ENCODE assay signal across 8 cellular contexts in the genomic region with DNA sequence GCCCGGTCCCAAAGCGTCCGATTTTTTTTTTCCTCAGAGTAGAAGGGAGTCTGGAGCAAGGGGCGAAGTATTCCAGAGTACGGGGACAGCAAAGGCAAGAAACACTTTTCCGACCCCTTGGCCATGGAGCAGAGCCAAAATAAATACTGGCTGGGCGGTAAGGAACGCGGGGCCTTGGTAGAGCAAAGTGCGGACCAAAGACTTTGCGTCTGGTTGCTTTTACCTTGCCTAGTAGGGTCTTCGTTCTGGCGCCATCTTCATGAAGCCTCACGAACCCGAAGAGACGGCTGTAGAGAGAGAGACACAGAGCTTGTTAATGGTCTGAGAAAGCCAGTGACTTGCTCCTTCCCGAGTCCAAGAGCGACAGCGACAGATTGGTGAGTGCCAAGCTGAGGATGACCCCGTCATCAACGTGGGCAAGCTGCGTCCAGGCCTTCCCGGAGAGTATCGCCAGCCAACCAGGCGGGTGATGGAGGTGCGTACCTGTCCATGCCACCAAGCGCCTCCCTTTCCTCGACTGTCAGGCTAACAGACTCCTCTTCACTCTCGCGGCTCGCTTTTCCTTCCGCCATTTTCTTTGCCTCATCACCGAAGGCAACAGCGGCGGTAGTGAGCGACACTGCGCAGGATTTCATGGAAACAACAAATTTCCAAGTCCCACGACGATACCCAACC. TPM values are rescaled to one million over a fixed set of nuclear protein-coding genes. Genes with fewer than 3 reads are reported as not detected.
DNase-seq lines count a peak whose midpoint lies in the region; TF ChIP-seq lines count a peak whose summit lies in the region.

No MANE protein-coding gene starts in this region.

- no peak for TF ChIP-seq CTCF in transverse colon (IDR thresholded peaks at IDR 0.05)

- DNase-seq in DMS79 treated with DMSO at 0.1 percent for 48 hours (lab: John Stamatoyannopoulos, UW) (peak; percentile 38), inferior parietal cortex (ENCODE audit: extremely low spot score) (peak; percentile 50), substantia nigra (lab: John Stamatoyannopoulos, UW) (peak in 26 of 49 donors; percentile 0 to 49 (median 14)), transverse colon (no peak), AML-193 (lab: John Stamatoyannopoulos, UW) (no peak), NCI-H446 treated with DMSO at 0.1 percent for 48 hours (lab: John Stamatoyannopoulos, UW) (no peak)
- DNase-seq in activated effector memory CD4-positive, alpha-beta T cell treated with Interleukin-2 at 50 U/mL for 16 hours, result peak; percentile 54

- H3K27me3 ChIP-seq in transverse colon, result no peaks in the 10 kb centered on the region

- peak overlapping the region in 2 of 4 donors; percentile 57 to 68 for H3K4me3 ChIP-seq in transverse colon

- no peak for TF ChIP-seq EP300 in transverse colon (IDR thresholded peaks at IDR 0.05; ENCODE audit: low read depth)

- peak overlapping the region; percentile 97 for H3K27ac ChIP-seq in KOPT-K1 (ENCODE audit: low read depth, low read length, poor library complexity, severe bottlenecking)
- peak overlapping the region; percentile 94 for H3K27ac ChIP-seq in substantia nigra (ENCODE audit: low read depth, low read length, poor library complexity, severe bottlenecking)
- H3K27ac ChIP-seq in transverse colon, result peak overlapping the region in 2 of 4 donors; percentile 97 to 98

- no CpG with 5 or more reads among the region's 39 CpGs for WGBS in transverse colon (ENCODE audit: low coverage in 1 of 2), 2 donors

- peaks cover 0 to 11% (median 0%) of the 10 kb centered on the region in 4 donors for H3K4me1 ChIP-seq in transverse colon

- H3K9me3 ChIP-seq in KOPT-K1 (ENCODE audit: insufficient read depth, low read length, poor library complexity, severe bottlenecking) (no peaks in the 10 kb centered on the region), transverse colon (no peaks in the 10 kb centered on the region)

- TF ChIP-seq POLR2A in transverse colon (IDR thresholded peaks at IDR 0.05), result no peak

- H3K36me3 ChIP-seq in KOPT-K1 (ENCODE audit: insufficient read depth, low read length) (peaks cover 31% of the 10 kb centered on the region), transverse colon (no peaks in the 10 kb centered on the region)

- in situ Hi-C loops in transverse colon (cut with MboI; ENCODE audit: low pct_ligation_motif_present in 1 of 4, low pct_unique_long_range_greater_than_20kb in 1 of 4, low sequenced_read_pairs in 3 of 4), result loop anchor here in 2 of 4 donors (25.0 kb wide), 1 partner anchor 233 kb away; a partner anchor contains a TSS

- intact Hi-C loops in transverse colon (cut with DNase I; ENCODE audit: low total_unique reads), result no loop called here

RNA-seq across cellular contexts. Expression of a gene that starts 0.7 kb away (rescaled TPM):
- 100 to 1,000 TPM in 1 of 4 donors, 10 to 100 TPM in 1, not detected in 2; 50.8 to 137 TPM for total RNA-seq in transverse colon

Comparison
In these comparisons a context has a peak if more than half of its experiments do, and no peak if none do; other contexts are left out.
1. DNase-seq: peak in DMS79 treated with DMSO at 0.1 percent for 48 hours (single experiment), activated effector memory CD4-positive, alpha-beta T cell treated with Interleukin-2 at 50 U/mL for 16 hours (single experiment), inferior parietal cortex (single experiment) and substantia nigra (26 of 49); none in transverse colon (single experiment), AML-193 (0 of 2) and NCI-H446 treated with DMSO at 0.1 percent for 48 hours (single experiment).